Comparison of ENCODE assay signal across 23 cellular contexts in the genomic region with DNA sequence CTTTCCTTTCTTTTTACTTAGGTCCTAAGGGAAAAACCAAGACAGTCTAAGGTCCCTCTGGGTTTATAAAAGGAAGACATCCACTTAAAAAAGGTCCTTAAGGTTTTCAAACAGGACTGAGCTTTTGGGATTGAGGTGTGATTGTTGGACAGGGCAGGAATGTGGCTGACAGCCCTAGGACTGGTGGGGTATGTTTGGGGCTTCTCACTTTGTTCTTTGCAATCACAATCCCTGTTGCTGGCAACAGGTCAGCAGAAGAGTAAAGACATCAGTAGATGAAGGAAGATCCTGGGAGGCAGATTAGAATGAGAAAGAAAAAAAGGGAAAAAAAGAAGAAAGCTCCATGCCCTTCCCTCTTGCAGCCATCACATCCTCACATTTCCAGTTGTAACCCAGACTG.
"Had no signal": no experiment of that assay in that cellular context is flagged by ENCODE, and none has a peak within 500 bp of the region (broad histone marks: within the 10 kb centered on the region; RNA-seq: fewer than 3 reads in every experiment).

No MANE protein-coding gene starts in this region.

- H3K4me1 Mint-ChIP-seq: activated naive CD8-positive, alpha-beta T cell treated with anti-CD3 and anti-CD28 coated beads, Interleukin-2, amount 50 U/mL, for 24 hours; naive thymus-derived CD4-positive, alpha-beta T cell; stimulated activated memory B cell treated with anti-CD40 and anti-IgM and Interleukin-4, amounts not matched to agents 10 μg/mL and 1 μg/mL and 100 μg/mL, for 72 hours had no signal

- H3K9me3 ChIP-seq: body of pancreas, left lung, sigmoid colon, vagina had no signal

- H3K27me3 ChIP-seq: body of pancreas, foreskin keratinocyte, left lung, sigmoid colon, vagina had no signal

- H3K9me3 Mint-ChIP-seq: activated naive CD8-positive, alpha-beta T cell treated with anti-CD3 and anti-CD28 coated beads, Interleukin-2, amount 50 U/mL, for 24 hours; dendritic cell treated with granulocyte-macrophage colony-stimulating factor and Interleukin-4, amounts not matched to agents 40 ng/mL and 50 ng/mL, for 4 days had no signal

- H3K27me3 Mint-ChIP-seq: activated naive CD8-positive, alpha-beta T cell treated with anti-CD3 and anti-CD28 coated beads, Interleukin-2, amount 50 U/mL, for 24 hours; dendritic cell treated with granulocyte-macrophage colony-stimulating factor and Interleukin-4, amounts not matched to agents 40 ng/mL and 50 ng/mL, for 4 days; stimulated activated memory B cell treated with anti-CD40 and anti-IgM and Interleukin-4, amounts not matched to agents 10 μg/mL and 1 μg/mL and 100 μg/mL, for 72 hours had no signal

- H3K36me3 Mint-ChIP-seq: activated CD4-positive, alpha-beta memory T cell treated with anti-CD3 and anti-CD28 coated beads for 36 hours; stimulated activated memory B cell treated with anti-CD40 and anti-IgM and Interleukin-4, amounts not matched to agents 10 μg/mL and 1 μg/mL and 100 μg/mL, for 72 hours had no signal

- H3K4me3 ChIP-seq: body of pancreas, left lung, lung, sigmoid colon, smooth muscle cell, vagina had no signal

- DNase-seq: activated CD4-positive, alpha-beta memory T cell treated with anti-CD3 and anti-CD28 coated beads for 36 hours; activated CD4-positive, alpha-beta T cell treated with anti-CD3 and anti-CD28 coated beads for 48 hours; activated CD4-positive, CD25-positive, alpha-beta regulatory T cell; activated naive CD4-positive, alpha-beta T cell treated with anti-CD3 and anti-CD28 coated beads for 36 hours; activated naive CD8-positive, alpha-beta T cell treated with anti-CD3 and anti-CD28 coated beads, Interleukin-2, amount 50 U/mL, for 24 hours; activated T-cell treated with anti-CD3 and anti-CD28 coated beads, Interleukin-2, amount 50 U/mL, for 48 hours; body of pancreas; effector CD4-positive, alpha-beta T cell; foreskin keratinocyte; kidney glomerular epithelial cell; left lung; naive thymus-derived CD4-positive, alpha-beta T cell; retina; sigmoid colon; stimulated activated CD4-positive, alpha-beta T cell treated with anti-CD3 and anti-CD28 coated beads, Interleukin-15, amount 100 ng/mL, for 24 hours; T1000; trophoblast cell had no signal

- ATAC-seq: activated naive CD8-positive, alpha-beta T cell treated with anti-CD3 and anti-CD28 coated beads, Interleukin-2, amount 50 U/mL, for 24 hours; body of pancreas; foreskin keratinocyte; left lung; naive thymus-derived CD4-positive, alpha-beta T cell; stimulated activated memory B cell treated with anti-CD40 and anti-IgM and Interleukin-4, amounts not matched to agents 10 μg/mL and 1 μg/mL and 100 μg/mL, for 72 hours had no signal

- H3K36me3 ChIP-seq: left lung, sigmoid colon, vagina had no signal

- H3K4me3 Mint-ChIP-seq: activated CD4-positive, alpha-beta memory T cell treated with anti-CD3 and anti-CD28 coated beads for 36 hours; activated naive CD4-positive, alpha-beta T cell treated with anti-CD3 and anti-CD28 coated beads for 36 hours; activated naive CD8-positive, alpha-beta T cell treated with anti-CD3 and anti-CD28 coated beads, Interleukin-2, amount 50 U/mL, for 24 hours; dendritic cell treated with granulocyte-macrophage colony-stimulating factor and Interleukin-4, amounts not matched to agents 40 ng/mL and 50 ng/mL, for 4 days; naive thymus-derived CD4-positive, alpha-beta T cell; stimulated activated memory B cell treated with anti-CD40 and anti-IgM and Interleukin-4, amounts not matched to agents 10 μg/mL and 1 μg/mL and 100 μg/mL, for 72 hours had no signal

- H3K4me1 ChIP-seq: body of pancreas had no signal

- H3K27ac ChIP-seq: body of pancreas, foreskin keratinocyte, left lung, vagina had no signal

- H3K27ac Mint-ChIP-seq: activated CD4-positive, alpha-beta memory T cell treated with anti-CD3 and anti-CD28 coated beads for 36 hours; activated naive CD4-positive, alpha-beta T cell treated with anti-CD3 and anti-CD28 coated beads for 36 hours; activated naive CD8-positive, alpha-beta T cell treated with anti-CD3 and anti-CD28 coated beads, Interleukin-2, amount 50 U/mL, for 24 hours; dendritic cell treated with granulocyte-macrophage colony-stimulating factor and Interleukin-4, amounts not matched to agents 40 ng/mL and 50 ng/mL, for 4 days; naive thymus-derived CD4-positive, alpha-beta T cell; progenitor cell of endocrine pancreas; stimulated activated memory B cell treated with anti-CD40 and anti-IgM and Interleukin-4, amounts not matched to agents 10 μg/mL and 1 μg/mL and 100 μg/mL, for 72 hours had no signal
